1 cellular context compared by ENCODE assay signal in the genomic region with DNA sequence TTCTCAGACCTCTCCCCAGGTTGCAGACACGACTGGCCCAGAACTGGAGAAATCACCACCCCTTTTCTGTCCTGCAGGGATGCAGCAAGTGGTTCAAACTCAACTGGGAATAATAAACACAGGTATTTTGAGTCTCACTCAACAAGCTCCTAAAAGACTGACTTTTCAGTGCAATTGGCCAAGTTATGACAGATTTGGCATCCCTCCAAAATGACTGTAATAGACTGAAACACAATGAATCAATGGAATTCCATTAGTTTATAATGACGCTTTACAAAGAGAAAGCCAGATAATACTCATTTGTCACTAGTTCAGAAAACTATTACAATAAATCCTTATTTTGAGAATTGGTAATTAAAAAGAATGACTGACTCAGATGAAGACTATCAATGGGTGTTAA.
TF ChIP-seq lines count a peak whose summit lies in the region.

No MANE protein-coding gene starts in this region.

TF ChIP-seq in endothelial cell of umbilical vein, 7 proteins besides CTCF, POLR2A, EP300 and RAD21:
- no peak for TF ChIP-seq JUN (IDR thresholded peaks at IDR 0.05; ENCODE audit: borderline replicate concordance, insufficient read depth, insufficient read length, low read depth)
- no peak for TF ChIP-seq FOS (IDR thresholded peaks at IDR 0.05; ENCODE audit: borderline replicate concordance, insufficient read depth, low read length)
- no peak for TF ChIP-seq POLR2AphosphoS5 (IDR thresholded peaks at IDR 0.05; ENCODE audit: insufficient read depth, low read depth, low read length)
- TF ChIP-seq, protein P1, sequence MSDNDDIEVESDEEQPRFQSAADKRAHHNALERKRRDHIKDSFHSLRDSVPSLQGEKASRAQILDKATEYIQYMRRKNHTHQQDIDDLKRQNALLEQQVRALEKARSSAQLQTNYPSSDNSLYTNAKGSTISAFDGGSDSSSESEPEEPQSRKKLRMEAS (IDR thresholded peaks at IDR 0.05; ENCODE audit: insufficient read depth, insufficient read length): no peak
- TF ChIP-seq MYC (IDR thresholded peaks at IDR 0.05; ENCODE audit: low read depth, low read length): no peak
- TF ChIP-seq EZH2 (IDR thresholded peaks at IDR 0.05; ENCODE audit: borderline replicate concordance, low read depth, low read length, severe bottlenecking): no peak
- no peak for TF ChIP-seq GATA2 (IDR thresholded peaks at IDR 0.05; ENCODE audit: insufficient read depth, insufficient read length, low read depth, low read length)
